In genomic region chr11:62923634-62924411, GRCh38 we compare ENCODE assay signal across 8 cellular contexts. TPM values are rescaled to one million over a fixed set of nuclear protein-coding genes. Genes with fewer than 3 reads are reported as not detected.
DNase-seq lines count a peak whose midpoint lies in the region; ATAC-seq, FAIRE-seq and TF ChIP-seq lines count a peak whose summit lies in the region.

No MANE protein-coding gene starts in this region.

- H3K4me2 ChIP-seq in A549 (peak overlapping the region; percentile 99), mesenchymal stem cell (ENCODE audit: low read length, poor library complexity, severe bottlenecking) (no peak overlapping the region)

- H3K79me1 ChIP-seq in mesenchymal stem cell (replicated peaks; ENCODE audit: low read length, poor library complexity, severe bottlenecking), result no peaks in the 10 kb centered on the region

- no peak overlapping the region for H3K4ac ChIP-seq in mesenchymal stem cell (ENCODE audit: low read depth in 1 of 2, low read length in 2 of 2)

- H2AFZ ChIP-seq in mesenchymal stem cell (ENCODE audit: low read depth, low read length), result no peak overlapping the region

- whole genome bisulfite sequencing in A549 (ENCODE audit: missing lambda C conversion rate), result 34% methylated on average over 47 of the region's 52 CpGs
- 5% methylated on average over 49 of the region's 52 CpGs for WGBS in mesenchymal stem cell

- no peak for TF ChIP-seq CTCF in A549 (IDR thresholded peaks at IDR 0.05)
- no peak for TF ChIP-seq CTCF in GM20000 (IDR thresholded peaks at IDR 0.05; ENCODE audit: extremely low read depth, missing control alignments)

- H3K9ac ChIP-seq in adipocyte (ENCODE audit: low read length) (no peak overlapping the region), mesenchymal stem cell (ENCODE audit: low read length) (no peak overlapping the region)

- H3K36me3 ChIP-seq in adipocyte (ENCODE audit: control insufficient read depth, insufficient read depth, low read length, severe bottlenecking) (no peaks in the 10 kb centered on the region), mesenchymal stem cell (ENCODE audit: control insufficient read depth in 1 of 2, insufficient read depth in 2 of 2, low read depth in 1 of 2, low read length in 2 of 2) (no peaks in the 10 kb centered on the region)

- no peak overlapping the region for H2BK15ac ChIP-seq in mesenchymal stem cell (ENCODE audit: low read depth, poor library complexity, severe bottlenecking)

- H3K27me3 ChIP-seq in adipocyte (replicated peaks; ENCODE audit: control insufficient read depth, insufficient read depth, low read length), result peaks cover 69% of the 10 kb centered on the region
- H3K27me3 ChIP-seq in mesenchymal stem cell (ENCODE audit: control insufficient read depth in 1 of 2, insufficient read depth in 1 of 2, low read length in 2 of 2), result peaks cover 89 to 96% of the 10 kb centered on the region in 2 experiments

- TF ChIP-seq POLR2A in A549 (IDR thresholded peaks at IDR 0.05; ENCODE audit: low read length), result no peak

- no peak for FAIRE-seq in A549 (lab: Jason Lieb, UNC)

- H3K27ac ChIP-seq in A549, result peak overlapping the region; percentile 36 to 53; a peak in 5 of 6 replicates
- no peak overlapping the region for H3K27ac ChIP-seq in mesenchymal stem cell (ENCODE audit: low read length, poor library complexity, severe bottlenecking)

- no peak overlapping the region for H3K18ac ChIP-seq in mesenchymal stem cell (ENCODE audit: low read depth in 1 of 2, low read length in 2 of 2)

- peak overlapping the region; percentile 56 to 70 for H3K23ac ChIP-seq in mesenchymal stem cell (ENCODE audit: low read length in 2 of 2)

- H4K91ac ChIP-seq in mesenchymal stem cell (ENCODE audit: low read length), result no peak overlapping the region

- no peak overlapping the region for H2BK5ac ChIP-seq in mesenchymal stem cell (ENCODE audit: low read depth, low read length, poor library complexity, severe bottlenecking)

- H3K9me3 ChIP-seq in A549 (peaks cover 4% of the 10 kb centered on the region; the same call in 1 of the 3 replicates), adipocyte (ENCODE audit: control insufficient read depth, low read length) (no peaks in the 10 kb centered on the region), mesenchymal stem cell (ENCODE audit: control insufficient read depth, low read length) (no peaks in the 10 kb centered on the region)

- ATAC-seq in A549 (no peak), GM19328 (IDR thresholded peaks at IDR 0.05; ENCODE audit: unreplicated experiment) (no peak)

- no peak overlapping the region for H2BK12ac ChIP-seq in mesenchymal stem cell (ENCODE audit: low read length in 2 of 2)

- H3K4me1 ChIP-seq in A549 (peaks cover 26% of the 10 kb centered on the region), adipocyte (ENCODE audit: control insufficient read depth, insufficient read depth, low read length) (peaks cover 11% of the 10 kb centered on the region), mesenchymal stem cell (ENCODE audit: control insufficient read depth, insufficient read depth, low read depth, low read length) (peaks cover 29% of the 10 kb centered on the region)

- DNase-seq in A549 (ENCODE audit: low read depth in 1 of 2, low spot score in 1 of 2), result no peak
- DNase-seq in GM20000 (ENCODE audit: low spot score), result peak; percentile 48
- DNase-seq in adipocyte (ENCODE audit: low read depth), result no peak
- DNase-seq in mesenchymal stem cell, result no peak
- no peak for DNase-seq in NCI-H446 (lab: John Stamatoyannopoulos, UW)
- no peak for DNase-seq in NCI-H2081 (lab: John Stamatoyannopoulos, UW)
- no peak for DNase-seq in AG08395 (ENCODE audit: low spot score)

- no peak overlapping the region for H2BK120ac ChIP-seq in mesenchymal stem cell (ENCODE audit: low read depth, low read length)

- H2AK5ac ChIP-seq in mesenchymal stem cell (ENCODE audit: low read length, severe bottlenecking), result no peak overlapping the region

- H3K14ac ChIP-seq in mesenchymal stem cell (ENCODE audit: low read length in 2 of 2), result no peak overlapping the region

- TF ChIP-seq EP300 in A549 (IDR thresholded peaks at IDR 0.05), result no peak

- TF ChIP-seq RAD21 in A549 (conservative IDR thresholded peaks at IDR 0.05 in 1 of 2, IDR thresholded peaks at IDR 0.05 in 1 of 2), result no peak

- H4K8ac ChIP-seq in mesenchymal stem cell (ENCODE audit: low read length), result peak overlapping the region; percentile 30

- POLR2A ChIA-PET in A549 (lab: Yijun Ruan, JAX), result interaction anchor here (0.6 kb wide), 1 partner anchor 9 kb away, joined by 6 read pairs; no protein-coding TSS in a partner anchor

- CTCF ChIA-PET in A549 (lab: Yijun Ruan, JAX), result interaction anchor here (0.6 to 12.3 kb wide), 3 partner anchors 17 to 969 kb away, joined by 3 to 174 read pairs (median 8); no protein-coding TSS in a partner anchor

- H3K4me3 ChIP-seq in A549, result peak overlapping the region; percentile 49
- H3K4me3 ChIP-seq in adipocyte (ENCODE audit: low read length), result peak overlapping the region; percentile 50
- H3K4me3 ChIP-seq in mesenchymal stem cell (ENCODE audit: insufficient read depth in 1 of 2, low read depth in 1 of 2, low read length in 2 of 2), result peak overlapping the region in 1 of 2 experiments; percentile 59

TF ChIP-seq in A549, 52 proteins besides CTCF, POLR2A, EP300 and RAD21 (continues in another document):
- TF ChIP-seq TP53 (CRISPR knock-in tag; IDR thresholded peaks at IDR 0.05) (no peak), ZFP36 (IDR thresholded peaks at IDR 0.05; ENCODE audit: borderline replicate concordance, partially characterized antibody) (no peak), FOXS1 (CRISPR knock-in tag; IDR thresholded peaks at IDR 0.05) (no peak), EHMT2 (IDR thresholded peaks at IDR 0.05; ENCODE audit: low read depth) (no peak), HEYL (CRISPR knock-in tag; IDR thresholded peaks at IDR 0.05) (no peak), RFX5 (IDR thresholded peaks at IDR 0.05) (no peak), HMGXB4 (CRISPR knock-in tag; IDR thresholded peaks at IDR 0.05; ENCODE audit: borderline replicate concordance) (no peak), RCOR1 (IDR thresholded peaks at IDR 0.05; ENCODE audit: low read depth, low read length) (no peak), SMC3 (IDR thresholded peaks at IDR 0.05) (no peak), SREBF2 (IDR thresholded peaks at IDR 0.05) (no peak), ZC3H11A (IDR thresholded peaks at IDR 0.05) (no peak), MAX (IDR thresholded peaks at IDR 0.05) (no peak; the same call in 1 of the 2 replicates)
- TF ChIP-seq, protein P1, sequence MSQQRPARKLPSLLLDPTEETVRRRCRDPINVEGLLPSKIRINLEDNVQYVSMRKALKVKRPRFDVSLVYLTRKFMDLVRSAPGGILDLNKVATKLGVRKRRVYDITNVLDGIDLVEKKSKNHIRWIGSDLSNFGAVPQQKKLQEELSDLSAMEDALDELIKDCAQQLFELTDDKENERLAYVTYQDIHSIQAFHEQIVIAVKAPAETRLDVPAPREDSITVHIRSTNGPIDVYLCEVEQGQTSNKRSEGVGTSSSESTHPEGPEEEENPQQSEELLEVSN (IDR thresholded peaks at IDR 0.05; ENCODE audit: borderline replicate concordance, low read depth), result no peak

RNA-seq across cellular contexts. Expression of gene CHRM1, which starts 2.7 kb away (rescaled TPM):
- not detected in 2 replicates for polyA plus RNA-seq in A549 (2011; rRNA removed)
- not detected in 2 replicates for polyA plus RNA-seq in A549 (2012; cell fraction: cytosol; rRNA removed)
- polyA plus RNA-seq in A549 (2012; cell fraction: nucleus; rRNA removed), result not detected in 2 replicates
- not detected in 3 replicates for polyA plus RNA-seq in A549 (2017; fragmentation: RNase III; extraction: RNeasy Plus Mini Kit Qiagen cat#74134 plus additional on column Dnase treatment)
- not detected in 2 replicates for polyA minus RNA-seq in A549 (2011; rRNA and poly(A)+ RNA removed)
- 0.01 TPM for polyA plus RNA-seq in mesenchymal stem cell (2013, experiment 1 of 2)
- polyA plus RNA-seq in mesenchymal stem cell (2013, experiment 2 of 2), result not detected

RNA-seq across cellular contexts. Expression of gene SLC3A2, which starts 43.1 kb away (rescaled TPM):
- polyA plus RNA-seq in A549 (2011; rRNA removed), result 1,064 and 1,133 TPM in 2 replicates
- 1,069 and 1,103 TPM in 2 replicates for polyA plus RNA-seq in A549 (2012; cell fraction: cytosol; rRNA removed)
- polyA plus RNA-seq in A549 (2012; cell fraction: nucleus; rRNA removed), result 2,860 and 2,938 TPM in 2 replicates
- 906 to 1,102 TPM (median 1,007 TPM) in 3 replicates for polyA plus RNA-seq in A549 (2017; fragmentation: RNase III; extraction: RNeasy Plus Mini Kit Qiagen cat#74134 plus additional on column Dnase treatment)
- 561 and 608 TPM in 2 replicates for polyA minus RNA-seq in A549 (2011; rRNA and poly(A)+ RNA removed)
- 107 TPM for polyA plus RNA-seq in mesenchymal stem cell (2013, experiment 1 of 2)
- 99.1 TPM for polyA plus RNA-seq in mesenchymal stem cell (2013, experiment 2 of 2)
